In genomic region chr18:62420151-62420512, GRCh38 we compare ENCODE assay signal across 1 cellular context.
TF ChIP-seq lines count a peak whose summit lies in the region.

No MANE protein-coding gene starts in this region.

TF ChIP-seq in HepG2, 621 proteins besides CTCF, POLR2A, EP300 and RAD21 (continued from another document):
- TF ChIP-seq HOXA5 (CRISPR knock-in tag; IDR thresholded peaks at IDR 0.05) (no peak), DRAP1 (CRISPR knock-in tag; IDR thresholded peaks at IDR 0.05) (peak; percentile 53), RERE (CRISPR knock-in tag; IDR thresholded peaks at IDR 0.05; ENCODE audit: low read depth) (no peak), NKX3-1 (CRISPR knock-in tag; IDR thresholded peaks at IDR 0.05) (no peak), CREB3 (CRISPR knock-in tag; IDR thresholded peaks at IDR 0.05) (no peak), ZNF672 (CRISPR knock-in tag; IDR thresholded peaks at IDR 0.05) (no peak), IKZF1 (IDR thresholded peaks at IDR 0.05) (no peak), TBX3 (IDR thresholded peaks at IDR 0.05; ENCODE audit: borderline replicate concordance) (no peak), KDM1A (CRISPR knock-in tag; IDR thresholded peaks at IDR 0.05) (no peak), ZNF367 (CRISPR knock-in tag; IDR thresholded peaks at IDR 0.05; ENCODE audit: borderline replicate concordance) (no peak), REST (IDR thresholded peaks at IDR 0.05; ENCODE audit: borderline replicate concordance in 1 of 2, low read depth in 1 of 2, low read length in 2 of 2) (no peak), ZBTB44 (CRISPR knock-in tag; IDR thresholded peaks at IDR 0.05) (no peak), HNRNPK (IDR thresholded peaks at IDR 0.05; ENCODE audit: low read depth, low read length, poor library complexity, severe bottlenecking) (no peak), TRIM24 (CRISPR knock-in tag; IDR thresholded peaks at IDR 0.05) (no peak), ETS1 (CRISPR knock-in tag; IDR thresholded peaks at IDR 0.05) (no peak), CBX1 (IDR thresholded peaks at IDR 0.05; ENCODE audit: low read depth) (no peak), ZNF441 (CRISPR knock-in tag; IDR thresholded peaks at IDR 0.05; ENCODE audit: borderline replicate concordance) (no peak), SPEN (CRISPR knock-in tag; IDR thresholded peaks at IDR 0.05; ENCODE audit: low read depth) (no peak), MXD1 (CRISPR knock-in tag; IDR thresholded peaks at IDR 0.05) (no peak), GATA4 (IDR thresholded peaks at IDR 0.05; ENCODE audit: borderline replicate concordance, low read depth) (no peak), ZMYM2 (CRISPR knock-in tag; IDR thresholded peaks at IDR 0.05) (no peak), NCOA5 (CRISPR knock-in tag; IDR thresholded peaks at IDR 0.05) (no peak), ELF4 (CRISPR knock-in tag; IDR thresholded peaks at IDR 0.05; ENCODE audit: borderline replicate concordance) (no peak), THYN1 (CRISPR knock-in tag; IDR thresholded peaks at IDR 0.05; ENCODE audit: borderline replicate concordance, low read depth) (no peak), ZNF850 (CRISPR knock-in tag; conservative IDR thresholded peaks at IDR 0.05) (no peak), ZNF121 (CRISPR knock-in tag; IDR thresholded peaks at IDR 0.05) (peak; percentile 12; the same call in 1 of the 2 replicates), ZBTB8A (CRISPR knock-in tag; IDR thresholded peaks at IDR 0.05; ENCODE audit: borderline replicate concordance, low read depth) (no peak), TCF7L2 (IDR thresholded peaks at IDR 0.05; ENCODE audit: low read depth, low read length) (no peak), ZNF556 (CRISPR knock-in tag; IDR thresholded peaks at IDR 0.05; ENCODE audit: borderline replicate concordance) (no peak), ZNF275 (CRISPR knock-in tag; IDR thresholded peaks at IDR 0.05; ENCODE audit: borderline replicate concordance) (no peak), ZNF468 (CRISPR knock-in tag; IDR thresholded peaks at IDR 0.05) (no peak), NONO (IDR thresholded peaks at IDR 0.05) (no peak), NONO (CRISPR knock-in tag; conservative IDR thresholded peaks at IDR 0.05) (no peak), SNAI1 (CRISPR knock-in tag; IDR thresholded peaks at IDR 0.05; ENCODE audit: borderline replicate concordance) (no peak), RORA (CRISPR knock-in tag; IDR thresholded peaks at IDR 0.05) (no peak), POLR2G (IDR thresholded peaks at IDR 0.05; ENCODE audit: low read depth, low read length) (peak; percentile 61), GPN1 (CRISPR knock-in tag; IDR thresholded peaks at IDR 0.05; ENCODE audit: borderline replicate concordance) (no peak), EEA1 (CRISPR knock-in tag; IDR thresholded peaks at IDR 0.05; ENCODE audit: borderline replicate concordance) (no peak), ZFP36L1 (CRISPR knock-in tag; IDR thresholded peaks at IDR 0.05) (no peak), ZSCAN9 (CRISPR knock-in tag; IDR thresholded peaks at IDR 0.05; ENCODE audit: borderline replicate concordance) (no peak), ZNF709 (CRISPR knock-in tag; IDR thresholded peaks at IDR 0.05) (no peak), PREB (CRISPR knock-in tag; IDR thresholded peaks at IDR 0.05) (no peak), ZNF841 (CRISPR knock-in tag; IDR thresholded peaks at IDR 0.05; ENCODE audit: borderline replicate concordance) (no peak), NR1H2 (CRISPR knock-in tag; IDR thresholded peaks at IDR 0.05; ENCODE audit: borderline replicate concordance, low read depth) (no peak), NR2C2 (CRISPR knock-in tag; IDR thresholded peaks at IDR 0.05; ENCODE audit: borderline replicate concordance) (no peak), PPARG (CRISPR knock-in tag; conservative IDR thresholded peaks at IDR 0.05) (no peak), SOX5 (CRISPR knock-in tag; IDR thresholded peaks at IDR 0.05; ENCODE audit: borderline replicate concordance) (peak; percentile 87), MAFG (CRISPR knock-in tag; IDR thresholded peaks at IDR 0.05) (no peak), ESRRA (CRISPR knock-in tag; IDR thresholded peaks at IDR 0.05; ENCODE audit: low read depth) (no peak), GABPA (IDR thresholded peaks at IDR 0.05; ENCODE audit: low read depth, low read length) (no peak), GABPA (CRISPR knock-in tag; IDR thresholded peaks at IDR 0.05; ENCODE audit: low read depth) (no peak), NAIF1 (CRISPR knock-in tag; IDR thresholded peaks at IDR 0.05; ENCODE audit: borderline replicate concordance) (0 out of 2 replicates have a peak, but pooled peaks have one; percentile 58), RELA (CRISPR knock-in tag; IDR thresholded peaks at IDR 0.05) (no peak), ZNF713 (CRISPR knock-in tag; IDR thresholded peaks at IDR 0.05) (no peak), ZNF274 (CRISPR knock-in tag; IDR thresholded peaks at IDR 0.05) (no peak), ZNF839 (CRISPR knock-in tag; IDR thresholded peaks at IDR 0.05; ENCODE audit: borderline replicate concordance) (no peak), MAX (IDR thresholded peaks at IDR 0.05) (no peak; the same call in 1 of the 2 replicates), ZNF562 (CRISPR knock-in tag; IDR thresholded peaks at IDR 0.05; ENCODE audit: borderline replicate concordance) (no peak), FOXK2 (IDR thresholded peaks at IDR 0.05) (no peak), SP2 (CRISPR knock-in tag; IDR thresholded peaks at IDR 0.05) (no peak), MIER2 (CRISPR knock-in tag; IDR thresholded peaks at IDR 0.05) (peak; percentile 15; the same call in 1 of the 2 replicates)
